Comparison of ENCODE assay signal across 9 cellular contexts in the genomic region with DNA sequence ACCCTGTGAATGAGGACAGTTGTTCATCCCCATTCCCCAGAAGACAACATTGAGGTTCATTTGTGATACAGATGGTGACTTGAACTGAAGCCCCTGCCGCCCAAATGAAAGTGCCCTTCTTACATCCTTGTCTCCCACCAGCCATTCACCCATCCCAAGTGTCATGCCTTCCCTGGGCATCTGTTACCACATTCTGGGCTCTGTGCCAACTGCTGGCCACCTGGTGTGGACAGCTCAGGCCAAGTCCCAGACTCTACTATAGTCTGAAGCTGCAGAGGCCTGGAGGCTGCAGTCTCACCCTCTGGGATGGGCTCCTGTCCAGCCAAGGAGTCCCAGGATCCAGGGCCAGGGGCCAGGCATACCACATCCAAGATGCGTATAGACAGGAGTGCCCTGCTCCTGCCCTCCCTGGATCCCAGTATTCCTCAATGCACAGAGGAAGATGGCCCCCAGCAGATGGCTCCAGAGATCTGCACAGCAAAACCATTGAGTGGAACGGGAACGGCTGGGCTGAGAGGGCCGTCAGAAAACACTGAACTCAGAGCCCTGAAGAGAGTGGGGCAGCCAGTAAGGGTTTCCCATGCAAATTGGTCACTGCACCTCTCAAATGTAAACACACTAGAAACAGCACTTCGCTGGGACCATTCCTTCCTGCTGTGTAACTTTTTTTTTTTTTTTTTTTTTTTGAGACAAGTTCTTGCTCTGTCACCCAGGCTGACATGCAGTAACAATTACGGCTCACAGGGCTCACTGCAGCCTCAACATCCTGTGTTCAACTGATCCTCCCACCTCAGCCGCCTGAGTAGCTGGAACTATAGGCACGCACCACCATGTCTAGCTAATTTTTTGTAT. TPM values are rescaled to one million over a fixed set of nuclear protein-coding genes. Genes with fewer than 3 reads are reported as not detected.
DNase-seq lines count a peak whose midpoint lies in the region; ATAC-seq, FAIRE-seq and TF ChIP-seq lines count a peak whose summit lies in the region.
"Had no signal": no experiment of that assay in that cellular context is flagged by ENCODE, and none has a peak within 500 bp of the region (broad histone marks: within the 10 kb centered on the region; RNA-seq: fewer than 3 reads in every experiment).

No MANE protein-coding gene starts in this region.

- H3K36me3 ChIP-seq in HEK293 (ENCODE audit: control insufficient read depth in 2 of 2, insufficient read depth in 1 of 2, low read length in 2 of 2), result no peaks in the 10 kb centered on the region
- H3K36me3 ChIP-seq in effector memory CD4-positive, alpha-beta T cell (ENCODE audit: control insufficient read depth, insufficient read depth, low read length), result no peaks in the 10 kb centered on the region
- H3K36me3 ChIP-seq in mesenchymal stem cell (ENCODE audit: control insufficient read depth in 1 of 2, insufficient read depth in 2 of 2, low read depth in 1 of 2, low read length in 2 of 2), result peaks cover 0 to 4% of the 10 kb centered on the region in 2 experiments
- H3K36me3 ChIP-seq in stomach smooth muscle (ENCODE audit: control insufficient read depth in 2 of 2, insufficient read depth in 2 of 2, low read length in 2 of 2), result peaks cover 2 to 4% of the 10 kb centered on the region in 2 donors

- POLR2A ChIA-PET in HEK293 (lab: Yijun Ruan, JAX), result no interaction called here

- H3K4me1 ChIP-seq in HEK293 (ENCODE audit: control insufficient read depth, insufficient read depth, low read length) (no peaks in the 10 kb centered on the region), mesenchymal stem cell (ENCODE audit: control insufficient read depth, insufficient read depth, low read depth, low read length) (peaks cover 31% of the 10 kb centered on the region), stomach smooth muscle (ENCODE audit: control insufficient read depth, insufficient read depth, low read length) (peaks cover 71% of the 10 kb centered on the region)
- peaks cover 27% of the 10 kb centered on the region for H3K4me1 ChIP-seq in effector memory CD4-positive, alpha-beta T cell (ENCODE audit: control insufficient read depth, insufficient read depth, low read length, poor library complexity, severe bottlenecking)

- H3K79me1 ChIP-seq in mesenchymal stem cell (replicated peaks; ENCODE audit: low read length, poor library complexity, severe bottlenecking), result peaks cover 18% of the 10 kb centered on the region

- no peak overlapping the region for H3K4me2 ChIP-seq in mesenchymal stem cell (ENCODE audit: low read length, poor library complexity, severe bottlenecking)

- 9% methylated on average over 7 of the region's 9 CpGs for WGBS in mesenchymal stem cell

- H2AFZ ChIP-seq in mesenchymal stem cell (ENCODE audit: low read depth, low read length), result no peak overlapping the region

- peak overlapping the region; percentile 35 for H3K9ac ChIP-seq in mesenchymal stem cell (ENCODE audit: low read length)
- peak overlapping the region; percentile 13 for H3K9ac ChIP-seq in stomach smooth muscle (ENCODE audit: low read length in 2 of 2)

- H3K23ac ChIP-seq in mesenchymal stem cell (ENCODE audit: low read length in 2 of 2), result no peak overlapping the region

- H3K9me3 ChIP-seq in HEK293 (ENCODE audit: control insufficient read depth, insufficient read depth, low read depth, low read length) (no peaks in the 10 kb centered on the region), mesenchymal stem cell (ENCODE audit: control insufficient read depth, low read length) (no peaks in the 10 kb centered on the region), stomach smooth muscle (ENCODE audit: control insufficient read depth in 2 of 2, low read length in 2 of 2) (no peaks in the 10 kb centered on the region)
- H3K9me3 ChIP-seq in effector memory CD4-positive, alpha-beta T cell (ENCODE audit: control insufficient read depth, low read length), result no peaks in the 10 kb centered on the region

- H3K18ac ChIP-seq in mesenchymal stem cell (ENCODE audit: low read depth in 1 of 2, low read length in 2 of 2), result peak overlapping the region; percentile 90 to 94

- H4K8ac ChIP-seq in mesenchymal stem cell (ENCODE audit: low read length), result peak overlapping the region; percentile 43

- TF ChIP-seq CTCF in D721Med (IDR thresholded peaks at IDR 0.05; ENCODE audit: insufficient read depth, missing control alignments), result peak; percentile 79
- TF ChIP-seq CTCF in HEK293 (tag by site-specific recombination; IDR thresholded peaks at IDR 0.05), result peak; percentile 52; the same call in 1 of the 2 replicates

- H2AK5ac ChIP-seq in mesenchymal stem cell (ENCODE audit: low read length, severe bottlenecking), result no peak overlapping the region

- no peak for ATAC-seq in GM18520 (IDR thresholded peaks at IDR 0.05; ENCODE audit: unreplicated experiment)

- peak; percentile 73 for DNase-seq in D721Med (ENCODE audit: insufficient read length, low spot score)
- peak; percentile 94 for DNase-seq in NCI-H510A treated with DMSO at 0.1 percent for 48 hours (lab: John Stamatoyannopoulos, UW)
- DNase-seq in activated CD4-positive, alpha-beta T cell treated with anti-CD3 and anti-CD28 coated beads, Interleukin-2, amount 50 U/mL, for 48 hours, result peak; percentile 39 to 54
- peak in 2 of 3 donors; percentile 11 to 19 for DNase-seq in effector memory CD4-positive, alpha-beta T cell
- peak; percentile 98 for DNase-seq in mesenchymal stem cell
- DNase-seq: activated B cell treated with CpG ODN at 0.5 μM for 24 hours had no signal

- CTCF ChIA-PET in HEK293 (lab: Yijun Ruan, JAX), result interaction anchor here (0.6 to 4.3 kb wide), 4 partner anchors 46 to 471 kb away, joined by 3 to 40 read pairs (median 3); no protein-coding TSS in a partner anchor

- H3K4me3 ChIP-seq in HEK293 (ENCODE audit: low read depth, low read length) (no peak overlapping the region), mesenchymal stem cell (ENCODE audit: insufficient read depth in 1 of 2, low read depth in 1 of 2, low read length in 2 of 2) (no peak overlapping the region), stomach smooth muscle (ENCODE audit: low read length in 2 of 2) (peak overlapping the region in 1 of 2 donors; percentile 35)
- H3K4me3 ChIP-seq in effector memory CD4-positive, alpha-beta T cell (ENCODE audit: insufficient read depth, low read depth, low read length, poor library complexity, severe bottlenecking), result no peak overlapping the region

- H2BK120ac ChIP-seq in mesenchymal stem cell (ENCODE audit: low read depth, low read length), result peak overlapping the region; percentile 65

- peak overlapping the region; percentile 8 for H4K91ac ChIP-seq in mesenchymal stem cell (ENCODE audit: low read length)

- H3K27me3 ChIP-seq in effector memory CD4-positive, alpha-beta T cell (replicated peaks; ENCODE audit: control insufficient read depth, insufficient read depth, low read length, poor library complexity, severe bottlenecking), result no peaks in the 10 kb centered on the region
- H3K27me3 ChIP-seq in mesenchymal stem cell (ENCODE audit: control insufficient read depth in 1 of 2, insufficient read depth in 1 of 2, low read length in 2 of 2) (no peaks in the 10 kb centered on the region), stomach smooth muscle (ENCODE audit: control insufficient read depth in 1 of 2, insufficient read depth in 2 of 2, low read length in 2 of 2) (no peaks in the 10 kb centered on the region)

- H3K14ac ChIP-seq in mesenchymal stem cell (ENCODE audit: low read length in 2 of 2), result peak overlapping the region in 1 of 2 experiments; percentile 81

- peak overlapping the region; percentile 7 to 83 for H3K4ac ChIP-seq in mesenchymal stem cell (ENCODE audit: low read depth in 1 of 2, low read length in 2 of 2)

- H3K27ac ChIP-seq in HEK293 (ENCODE audit: extremely low read depth, low read depth, low read length) (no peak overlapping the region), mesenchymal stem cell (ENCODE audit: low read length, poor library complexity, severe bottlenecking) (peak overlapping the region; percentile 34), stomach smooth muscle (ENCODE audit: low read length) (peak overlapping the region; percentile 73)
- peak overlapping the region; percentile 22 for H3K27ac ChIP-seq in effector memory CD4-positive, alpha-beta T cell (ENCODE audit: insufficient read depth, low read length, poor library complexity, severe bottlenecking)

- no peak for FAIRE-seq in D721Med (lab: Jason Lieb, UNC)

- peak overlapping the region; percentile 46 to 97 for H2BK12ac ChIP-seq in mesenchymal stem cell (ENCODE audit: low read length in 2 of 2)

- H2BK5ac ChIP-seq in mesenchymal stem cell (ENCODE audit: low read depth, low read length, poor library complexity, severe bottlenecking), result no peak overlapping the region

- no peak overlapping the region for H2BK15ac ChIP-seq in mesenchymal stem cell (ENCODE audit: low read depth, poor library complexity, severe bottlenecking)

TF ChIP-seq in HEK293, 187 proteins besides CTCF, POLR2A, EP300 and RAD21 (continues in another document):
- TF ChIP-seq ZNF404 (tag by site-specific recombination; IDR thresholded peaks at IDR 0.05) (no peak), GLIS2 (tag by site-specific recombination; IDR thresholded peaks at IDR 0.05) (peak; percentile 33; the same call in 1 of the 2 replicates), ZBTB20 (tag by site-specific recombination; IDR thresholded peaks at IDR 0.05) (peak; percentile 79), ZSCAN16 (tag by site-specific recombination; IDR thresholded peaks at IDR 0.05) (no peak), ZNF626 (tag by site-specific recombination; IDR thresholded peaks at IDR 0.05) (no peak), ZBTB8A (tag by site-specific recombination; IDR thresholded peaks at IDR 0.05) (no peak; the same call in 1 of the 2 replicates), ZNF133 (tag by site-specific recombination; IDR thresholded peaks at IDR 0.05) (no peak), ZNF521 (tag by site-specific recombination; IDR thresholded peaks at IDR 0.05) (no peak), ZNF146 (tag by site-specific recombination; IDR thresholded peaks at IDR 0.05) (no peak), ZIC2 (tag by site-specific recombination; IDR thresholded peaks at IDR 0.05) (peak; percentile 25; the same call in 1 of the 2 replicates), OVOL3 (tag by site-specific recombination; IDR thresholded peaks at IDR 0.05) (no peak), ZNF2 (tag by site-specific recombination; IDR thresholded peaks at IDR 0.05) (no peak), IKZF3 (tag by site-specific recombination; IDR thresholded peaks at IDR 0.05) (peak; percentile 64)
- TF ChIP-seq, protein P1, sequence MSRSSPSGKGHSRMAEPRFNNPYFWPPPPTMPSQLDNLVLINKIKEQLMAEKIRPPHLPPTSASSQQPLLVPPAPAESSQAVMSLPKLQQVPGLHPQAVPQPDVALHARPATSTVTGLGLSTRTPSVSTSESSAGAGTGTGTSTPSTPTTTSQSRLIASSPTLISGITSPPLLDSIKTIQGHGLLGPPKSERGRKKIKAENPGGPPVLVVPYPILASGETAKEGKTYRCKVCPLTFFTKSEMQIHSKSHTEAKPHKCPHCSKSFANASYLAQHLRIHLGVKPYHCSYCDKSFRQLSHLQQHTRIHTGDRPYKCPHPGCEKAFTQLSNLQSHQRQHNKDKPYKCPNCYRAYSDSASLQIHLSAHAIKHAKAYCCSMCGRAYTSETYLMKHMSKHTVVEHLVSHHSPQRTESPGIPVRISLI (tag by site-specific recombination; IDR thresholded peaks at IDR 0.05), result peak; percentile 67

RNA-seq across cellular contexts. Expression of a gene that starts 22.8 kb away (rescaled TPM):
- polyA plus RNA-seq in mesenchymal stem cell (2013, experiment 1 of 2), result 65.2 TPM
- 64.4 TPM for polyA plus RNA-seq in mesenchymal stem cell (2013, experiment 2 of 2)

Comparison
In these comparisons a context has a peak if more than half of its experiments do, and no peak if none do; other contexts are left out.
1. DNase-seq: peak in every context shown above with its lines; median percentile 98 in mesenchymal stem cell; 94 in NCI-H510A treated with DMSO at 0.1 percent for 48 hours; 73 in D721Med; 46 in activated CD4-positive, alpha-beta T cell treated with anti-CD3 and anti-CD28 coated beads, Interleukin-2, amount 50 U/mL, for 48 hours; 15 in effector memory CD4-positive, alpha-beta T cell.